In the genomic region with DNA sequence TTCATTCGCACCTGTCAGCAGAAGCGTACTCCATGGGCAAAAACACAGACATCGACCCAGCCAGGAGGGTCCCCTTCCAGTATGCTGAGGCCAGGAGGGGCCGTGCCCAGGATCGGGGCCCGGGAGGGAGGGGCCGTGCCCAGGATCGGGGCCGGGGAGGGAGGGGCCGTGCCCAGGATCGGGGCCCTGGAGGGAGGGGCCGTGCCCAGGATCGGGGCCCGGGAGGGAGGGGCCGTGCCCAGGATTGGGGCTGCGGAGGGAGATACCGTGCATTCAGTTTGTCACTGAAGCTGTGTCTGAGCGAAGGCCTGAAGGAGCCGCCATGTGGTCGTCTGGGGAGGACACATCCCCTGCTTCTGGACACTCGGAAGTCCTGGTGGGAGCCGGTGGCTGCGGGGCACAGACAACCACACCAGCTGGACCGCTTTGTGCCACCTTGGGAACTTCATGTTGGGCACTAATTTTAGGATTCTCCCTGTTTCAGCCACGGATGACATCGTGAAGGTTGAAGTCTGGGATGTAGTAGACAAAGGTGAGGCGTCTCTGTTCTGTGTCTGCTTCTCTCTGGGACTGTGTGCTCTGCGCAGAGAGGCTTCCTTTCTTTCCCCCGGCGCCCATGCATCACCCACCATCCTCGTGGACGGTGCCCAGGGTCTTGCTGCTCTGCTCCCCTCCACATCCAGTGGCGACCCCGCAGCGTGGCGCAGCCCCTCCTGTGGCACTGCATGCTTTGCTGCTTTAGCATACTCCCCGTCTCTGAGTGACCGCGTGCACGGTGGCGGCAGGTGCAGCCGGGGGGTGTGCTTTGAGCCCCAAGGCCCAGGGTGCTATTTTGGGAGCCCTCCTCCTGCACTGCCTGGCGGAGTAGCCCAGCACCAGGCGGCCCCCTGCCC, we compare ENCODE assay signal across 2 cellular contexts.
TF ChIP-seq lines count a peak whose summit lies in the region.

No MANE protein-coding gene starts in this region.

TF ChIP-seq in HCT116, 20 proteins besides CTCF, POLR2A, EP300 and RAD21:
- TF ChIP-seq, protein P1, sequence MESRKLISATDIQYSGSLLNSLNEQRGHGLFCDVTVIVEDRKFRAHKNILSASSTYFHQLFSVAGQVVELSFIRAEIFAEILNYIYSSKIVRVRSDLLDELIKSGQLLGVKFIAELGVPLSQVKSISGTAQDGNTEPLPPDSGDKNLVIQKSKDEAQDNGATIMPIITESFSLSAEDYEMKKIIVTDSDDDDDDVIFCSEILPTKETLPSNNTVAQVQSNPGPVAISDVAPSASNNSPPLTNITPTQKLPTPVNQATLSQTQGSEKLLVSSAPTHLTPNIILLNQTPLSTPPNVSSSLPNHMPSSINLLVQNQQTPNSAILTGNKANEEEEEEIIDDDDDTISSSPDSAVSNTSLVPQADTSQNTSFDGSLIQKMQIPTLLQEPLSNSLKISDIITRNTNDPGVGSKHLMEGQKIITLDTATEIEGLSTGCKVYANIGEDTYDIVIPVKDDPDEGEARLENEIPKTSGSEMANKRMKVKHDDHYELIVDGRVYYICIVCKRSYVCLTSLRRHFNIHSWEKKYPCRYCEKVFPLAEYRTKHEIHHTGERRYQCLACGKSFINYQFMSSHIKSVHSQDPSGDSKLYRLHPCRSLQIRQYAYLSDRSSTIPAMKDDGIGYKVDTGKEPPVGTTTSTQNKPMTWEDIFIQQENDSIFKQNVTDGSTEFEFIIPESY (IDR thresholded peaks at IDR 0.05; ENCODE audit: extremely low read depth, insufficient replicate concordance, low read length) = no peak
- TF ChIP-seq EZH2phosphoT487 (IDR thresholded peaks at IDR 0.05; ENCODE audit: borderline replicate concordance) (no peak), EZH2 (IDR thresholded peaks at IDR 0.05) (no peak), TCF7L2 (IDR thresholded peaks at IDR 0.05; ENCODE audit: borderline replicate concordance, extremely low read depth, insufficient read depth, insufficient read length) (no peak), YY1 (IDR thresholded peaks at IDR 0.05; ENCODE audit: extremely low read depth, insufficient replicate concordance, low read depth, low read length) (no peak), ELF1 (IDR thresholded peaks at IDR 0.05; ENCODE audit: borderline replicate concordance, low read depth) (no peak), POLR2AphosphoS5 (IDR thresholded peaks at IDR 0.05; ENCODE audit: low read depth, low read length) (no peak), SIN3A (IDR thresholded peaks at IDR 0.05; ENCODE audit: low read depth) (no peak), ZNF274 (IDR thresholded peaks at IDR 0.05; ENCODE audit: low read depth, low read length) (no peak), SRF (IDR thresholded peaks at IDR 0.05; ENCODE audit: low read depth) (no peak), SP1 (IDR thresholded peaks at IDR 0.05; ENCODE audit: low read depth) (no peak), EGR1 (IDR thresholded peaks at IDR 0.05; ENCODE audit: low read depth) (no peak), FOSL1 (IDR thresholded peaks at IDR 0.05; ENCODE audit: low read depth) (no peak), ZFX (IDR thresholded peaks at IDR 0.05) (no peak), JUND (IDR thresholded peaks at IDR 0.05) (no peak), CBX3 (IDR thresholded peaks at IDR 0.05; ENCODE audit: low read depth) (no peak)
- TF ChIP-seq, protein P2, sequence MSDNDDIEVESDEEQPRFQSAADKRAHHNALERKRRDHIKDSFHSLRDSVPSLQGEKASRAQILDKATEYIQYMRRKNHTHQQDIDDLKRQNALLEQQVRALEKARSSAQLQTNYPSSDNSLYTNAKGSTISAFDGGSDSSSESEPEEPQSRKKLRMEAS (IDR thresholded peaks at IDR 0.05) = no peak
- TF ChIP-seq, protein P3, sequence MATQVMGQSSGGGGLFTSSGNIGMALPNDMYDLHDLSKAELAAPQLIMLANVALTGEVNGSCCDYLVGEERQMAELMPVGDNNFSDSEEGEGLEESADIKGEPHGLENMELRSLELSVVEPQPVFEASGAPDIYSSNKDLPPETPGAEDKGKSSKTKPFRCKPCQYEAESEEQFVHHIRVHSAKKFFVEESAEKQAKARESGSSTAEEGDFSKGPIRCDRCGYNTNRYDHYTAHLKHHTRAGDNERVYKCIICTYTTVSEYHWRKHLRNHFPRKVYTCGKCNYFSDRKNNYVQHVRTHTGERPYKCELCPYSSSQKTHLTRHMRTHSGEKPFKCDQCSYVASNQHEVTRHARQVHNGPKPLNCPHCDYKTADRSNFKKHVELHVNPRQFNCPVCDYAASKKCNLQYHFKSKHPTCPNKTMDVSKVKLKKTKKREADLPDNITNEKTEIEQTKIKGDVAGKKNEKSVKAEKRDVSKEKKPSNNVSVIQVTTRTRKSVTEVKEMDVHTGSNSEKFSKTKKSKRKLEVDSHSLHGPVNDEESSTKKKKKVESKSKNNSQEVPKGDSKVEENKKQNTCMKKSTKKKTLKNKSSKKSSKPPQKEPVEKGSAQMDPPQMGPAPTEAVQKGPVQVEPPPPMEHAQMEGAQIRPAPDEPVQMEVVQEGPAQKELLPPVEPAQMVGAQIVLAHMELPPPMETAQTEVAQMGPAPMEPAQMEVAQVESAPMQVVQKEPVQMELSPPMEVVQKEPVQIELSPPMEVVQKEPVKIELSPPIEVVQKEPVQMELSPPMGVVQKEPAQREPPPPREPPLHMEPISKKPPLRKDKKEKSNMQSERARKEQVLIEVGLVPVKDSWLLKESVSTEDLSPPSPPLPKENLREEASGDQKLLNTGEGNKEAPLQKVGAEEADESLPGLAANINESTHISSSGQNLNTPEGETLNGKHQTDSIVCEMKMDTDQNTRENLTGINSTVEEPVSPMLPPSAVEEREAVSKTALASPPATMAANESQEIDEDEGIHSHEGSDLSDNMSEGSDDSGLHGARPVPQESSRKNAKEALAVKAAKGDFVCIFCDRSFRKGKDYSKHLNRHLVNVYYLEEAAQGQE (IDR thresholded peaks at IDR 0.05; ENCODE audit: low read depth) = no peak
- TF ChIP-seq, protein P4, sequence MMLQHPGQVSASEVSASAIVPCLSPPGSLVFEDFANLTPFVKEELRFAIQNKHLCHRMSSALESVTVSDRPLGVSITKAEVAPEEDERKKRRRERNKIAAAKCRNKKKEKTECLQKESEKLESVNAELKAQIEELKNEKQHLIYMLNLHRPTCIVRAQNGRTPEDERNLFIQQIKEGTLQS (IDR thresholded peaks at IDR 0.05) = no peak

TF ChIP-seq in K562, 482 proteins besides CTCF, POLR2A, EP300 and RAD21:
- TF ChIP-seq POLR2G (IDR thresholded peaks at IDR 0.05; ENCODE audit: low read depth, low read length) (0 out of 2 replicates have a peak, but pooled peaks have one; percentile 44), MAFG (tag; conservative IDR thresholded peaks at IDR 0.05) (no peak), ZSCAN32 (CRISPR knock-in tag; IDR thresholded peaks at IDR 0.05) (no peak), SNIP1 (IDR thresholded peaks at IDR 0.05; ENCODE audit: low read depth) (no peak)
- TF ChIP-seq, protein P1 (CRISPR knock-in tag; IDR thresholded peaks at IDR 0.05) = 0 out of 2 replicates have a peak, but pooled peaks have one; percentile 13
- TF ChIP-seq, protein P5, sequence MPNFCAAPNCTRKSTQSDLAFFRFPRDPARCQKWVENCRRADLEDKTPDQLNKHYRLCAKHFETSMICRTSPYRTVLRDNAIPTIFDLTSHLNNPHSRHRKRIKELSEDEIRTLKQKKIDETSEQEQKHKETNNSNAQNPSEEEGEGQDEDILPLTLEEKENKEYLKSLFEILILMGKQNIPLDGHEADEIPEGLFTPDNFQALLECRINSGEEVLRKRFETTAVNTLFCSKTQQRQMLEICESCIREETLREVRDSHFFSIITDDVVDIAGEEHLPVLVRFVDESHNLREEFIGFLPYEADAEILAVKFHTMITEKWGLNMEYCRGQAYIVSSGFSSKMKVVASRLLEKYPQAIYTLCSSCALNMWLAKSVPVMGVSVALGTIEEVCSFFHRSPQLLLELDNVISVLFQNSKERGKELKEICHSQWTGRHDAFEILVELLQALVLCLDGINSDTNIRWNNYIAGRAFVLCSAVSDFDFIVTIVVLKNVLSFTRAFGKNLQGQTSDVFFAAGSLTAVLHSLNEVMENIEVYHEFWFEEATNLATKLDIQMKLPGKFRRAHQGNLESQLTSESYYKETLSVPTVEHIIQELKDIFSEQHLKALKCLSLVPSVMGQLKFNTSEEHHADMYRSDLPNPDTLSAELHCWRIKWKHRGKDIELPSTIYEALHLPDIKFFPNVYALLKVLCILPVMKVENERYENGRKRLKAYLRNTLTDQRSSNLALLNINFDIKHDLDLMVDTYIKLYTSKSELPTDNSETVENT (CRISPR knock-in tag; IDR thresholded peaks at IDR 0.05) = no peak
- TF ChIP-seq, protein P6, sequence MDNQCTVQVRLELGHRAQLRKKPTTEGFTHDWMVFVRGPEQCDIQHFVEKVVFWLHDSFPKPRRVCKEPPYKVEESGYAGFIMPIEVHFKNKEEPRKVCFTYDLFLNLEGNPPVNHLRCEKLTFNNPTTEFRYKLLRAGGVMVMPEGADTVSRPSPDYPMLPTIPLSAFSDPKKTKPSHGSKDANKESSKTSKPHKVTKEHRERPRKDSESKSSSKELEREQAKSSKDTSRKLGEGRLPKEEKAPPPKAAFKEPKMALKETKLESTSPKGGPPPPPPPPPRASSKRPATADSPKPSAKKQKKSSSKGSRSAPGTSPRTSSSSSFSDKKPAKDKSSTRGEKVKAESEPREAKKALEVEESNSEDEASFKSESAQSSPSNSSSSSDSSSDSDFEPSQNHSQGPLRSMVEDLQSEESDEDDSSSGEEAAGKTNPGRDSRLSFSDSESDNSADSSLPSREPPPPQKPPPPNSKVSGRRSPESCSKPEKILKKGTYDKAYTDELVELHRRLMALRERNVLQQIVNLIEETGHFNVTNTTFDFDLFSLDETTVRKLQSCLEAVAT (IDR thresholded peaks at IDR 0.05) = no peak
